ENCODE assay signal across 8 cellular contexts in genomic region chr13:112692104-112692503, GRCh38. TPM values are rescaled to one million over a fixed set of nuclear protein-coding genes. Genes with fewer than 3 reads are reported as not detected.
DNase-seq lines count a peak whose midpoint lies in the region; ATAC-seq and TF ChIP-seq lines count a peak whose summit lies in the region.

No MANE protein-coding gene starts in this region.

- peak overlapping the region; percentile 90 for H3K4me3 Mint-ChIP-seq in activated naive CD4-positive, alpha-beta T cell treated with anti-CD3 and anti-CD28 coated beads, Interleukin-2, amount 10 ng/mL, durations not matched to agents 7 days and 5 days
- peak overlapping the region; percentile 85 for H3K4me3 Mint-ChIP-seq in activated naive CD8-positive, alpha-beta T cell treated with anti-CD3 and anti-CD28 coated beads, Interleukin-2, amount 50 U/mL, for 24 hours

- CTCF ChIA-PET in activated naive CD4-positive, alpha-beta T cell treated with anti-CD3 and anti-CD28 coated beads, Interleukin-2, amount 10 ng/mL, durations not matched to agents 7 days and 5 days (lab: Charles Lee), result interaction anchor here (0.6 kb wide), 1 partner anchor 1489 kb away, joined by 3 read pairs; no protein-coding TSS in a partner anchor

- H3K36me3 Mint-ChIP-seq in activated naive CD4-positive, alpha-beta T cell treated with anti-CD3 and anti-CD28 coated beads, Interleukin-2, amount 10 ng/mL, durations not matched to agents 7 days and 5 days, result peaks cover 18% of the 10 kb centered on the region
- no peaks in the 10 kb centered on the region for H3K36me3 Mint-ChIP-seq in activated naive CD8-positive, alpha-beta T cell treated with anti-CD3 and anti-CD28 coated beads, Interleukin-2, amount 50 U/mL, for 24 hours (ENCODE audit: low read depth)

- no peak overlapping the region for H3K27ac Mint-ChIP-seq in activated naive CD4-positive, alpha-beta T cell treated with anti-CD3 and anti-CD28 coated beads, Interleukin-2, amount 10 ng/mL, durations not matched to agents 7 days and 5 days
- H3K27ac Mint-ChIP-seq in activated naive CD8-positive, alpha-beta T cell treated with anti-CD3 and anti-CD28 coated beads, Interleukin-2, amount 50 U/mL, for 24 hours, result no peak overlapping the region

- H3K4me3 ChIP-seq in lung (peak overlapping the region; percentile 32), testis (peak overlapping the region in 1 of 2 donors; percentile 88)

- H3K9me3 ChIP-seq in lung (ENCODE audit: control insufficient read depth in 2 of 2, insufficient read depth in 1 of 2, low read length in 1 of 2) (no peaks in the 10 kb centered on the region), testis (no peaks in the 10 kb centered on the region)

- TF ChIP-seq CTCF in lung (IDR thresholded peaks at IDR 0.05; ENCODE audit: control extremely low read depth, extremely low read depth), result no peak
- TF ChIP-seq CTCF in testis (IDR thresholded peaks at IDR 0.05), result no peak

- H3K27me3 ChIP-seq in lung (ENCODE audit: control insufficient read depth, insufficient read depth) (no peaks in the 10 kb centered on the region), testis (no peaks in the 10 kb centered on the region)

- no peaks in the 10 kb centered on the region for H3K27me3 Mint-ChIP-seq in activated naive CD4-positive, alpha-beta T cell treated with anti-CD3 and anti-CD28 coated beads, Interleukin-2, amount 10 ng/mL, durations not matched to agents 7 days and 5 days
- no peaks in the 10 kb centered on the region for H3K27me3 Mint-ChIP-seq in activated naive CD8-positive, alpha-beta T cell treated with anti-CD3 and anti-CD28 coated beads, Interleukin-2, amount 50 U/mL, for 24 hours

- peak overlapping the region; percentile 91 to 99 for H3K27ac ChIP-seq in lung (ENCODE audit: low read depth in 1 of 2, low read length in 1 of 2)
- peak overlapping the region; percentile 10 to 88 for H3K27ac ChIP-seq in testis

- no peaks in the 10 kb centered on the region for H3K9me3 Mint-ChIP-seq in activated naive CD4-positive, alpha-beta T cell treated with anti-CD3 and anti-CD28 coated beads, Interleukin-2, amount 10 ng/mL, durations not matched to agents 7 days and 5 days
- H3K9me3 Mint-ChIP-seq in activated naive CD8-positive, alpha-beta T cell treated with anti-CD3 and anti-CD28 coated beads, Interleukin-2, amount 50 U/mL, for 24 hours, result no peaks in the 10 kb centered on the region

- no peak for TF ChIP-seq POLR2A in testis (IDR thresholded peaks at IDR 0.05)

- no peak for ATAC-seq in activated naive CD8-positive, alpha-beta T cell treated with anti-CD3 and anti-CD28 coated beads, Interleukin-2, amount 50 U/mL, for 24 hours
- no peak for ATAC-seq in lung (ENCODE audit: insufficient read depth, low FRiP score)
- no peak for ATAC-seq in GM21786 (IDR thresholded peaks at IDR 0.05; ENCODE audit: unreplicated experiment)

- H3K36me3 ChIP-seq in lung (ENCODE audit: control insufficient read depth in 2 of 2, insufficient read depth in 2 of 2, low read length in 2 of 2) (peaks cover 0 to 5% of the 10 kb centered on the region in 2 donors), testis (ENCODE audit: low read depth, missing control alignments) (no peaks in the 10 kb centered on the region)

- WGBS in lung, 2 donors, result 62 to 72% methylated on average over 11 of the region's 11 CpGs
- 39 to 54% methylated on average over 11 of the region's 11 CpGs for WGBS in testis, 2 donors

- H3K4me1 ChIP-seq in lung (ENCODE audit: control insufficient read depth in 2 of 2, insufficient read depth in 2 of 2, low read length in 2 of 2) (peaks cover 11 to 18% of the 10 kb centered on the region in 2 donors), testis (peaks cover 44% of the 10 kb centered on the region)

- H3K4me1 Mint-ChIP-seq in activated naive CD4-positive, alpha-beta T cell treated with anti-CD3 and anti-CD28 coated beads, Interleukin-2, amount 10 ng/mL, durations not matched to agents 7 days and 5 days, result peaks cover 52% of the 10 kb centered on the region
- H3K4me1 Mint-ChIP-seq in activated naive CD8-positive, alpha-beta T cell treated with anti-CD3 and anti-CD28 coated beads, Interleukin-2, amount 50 U/mL, for 24 hours, result peaks cover 41% of the 10 kb centered on the region

- DNase-seq in activated naive CD4-positive, alpha-beta T cell treated with anti-CD3 and anti-CD28 coated beads, Interleukin-2, amount 10 ng/mL, durations not matched to agents 7 days and 5 days, result no peak
- DNase-seq in activated naive CD4-positive, alpha-beta T cell (lab: John Stamatoyannopoulos, UW), result no peak
- DNase-seq in activated naive CD8-positive, alpha-beta T cell treated with anti-CD3 and anti-CD28 coated beads, Interleukin-2, amount 50 U/mL, for 24 hours, result no peak
- DNase-seq in lung (ENCODE audit: low spot score) (no peak), testis (no peak), cerebellar nuclear complex (lab: John Stamatoyannopoulos, UW) (no peak), Ammon's horn (ENCODE audit: low spot score) (no peak)

- intact Hi-C loops in testis (cut with DNase I; ENCODE audit: low total_unique reads), result no loop called here

RNA-seq across cellular contexts. Expression of gene ATP11A, which starts 2.3 kb away (rescaled TPM):
- total RNA-seq in lung, result 100 to 1,000 TPM; 262 to 317 TPM
- polyA plus RNA-seq in lung, result 10 to 100 TPM; 46.3 to 62.9 TPM
- total RNA-seq in testis, result 100 to 1,000 TPM; 112 to 122 TPM
- polyA plus RNA-seq in testis (ENCODE audit: insufficient read depth, low read depth, low replicate concordance), result 34.4 TPM
